14 cellular contexts compared by ENCODE assay signal in the genomic region with DNA sequence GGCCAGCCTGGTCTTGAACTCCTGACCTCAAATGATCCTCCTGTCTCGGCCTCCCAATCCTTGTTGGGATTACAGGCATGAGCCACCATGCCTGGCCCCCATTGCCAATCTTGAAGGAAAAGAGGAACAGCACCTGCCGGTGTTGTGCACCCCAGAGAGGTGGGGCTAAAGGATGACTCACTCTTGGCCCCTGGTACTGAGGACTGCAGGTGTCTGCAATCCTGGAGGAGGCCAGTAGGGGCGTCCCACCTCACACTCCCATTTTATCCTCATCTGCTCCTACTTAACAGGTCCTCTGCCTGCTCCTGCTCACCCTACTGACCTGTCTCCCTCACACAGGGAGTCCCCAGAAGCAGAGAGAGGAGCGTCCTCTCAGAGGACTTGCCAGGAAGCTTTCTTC.
DNase-seq lines count a peak whose midpoint lies in the region; ATAC-seq, FAIRE-seq and TF ChIP-seq lines count a peak whose summit lies in the region.
"Had no signal": no experiment of that assay in that cellular context is flagged by ENCODE, and none has a peak within 500 bp of the region (broad histone marks: within the 10 kb centered on the region; RNA-seq: fewer than 3 reads in every experiment).

No MANE protein-coding gene starts in this region.

- no peaks in the 10 kb centered on the region for H3K9me3 ChIP-seq in A549
- H3K9me3 ChIP-seq: thoracic aorta had no signal

- CTCF ChIA-PET in A549 (lab: Yijun Ruan, JAX), result interaction anchor here (0.6 to 1.5 kb wide), 3 partner anchors 11 to 18 kb away, joined by 3 to 4 read pairs (median 3); no protein-coding TSS in a partner anchor

- H3K4me3 ChIP-seq in A549 (no peak overlapping the region), lower leg skin (ENCODE audit: low read depth, poor library complexity, severe bottlenecking) (no peak overlapping the region)
- H3K4me3 ChIP-seq: thoracic aorta had no signal

- peaks cover 10% of the 10 kb centered on the region; the same call in 2 of the 3 replicates for H3K4me1 ChIP-seq in A549

- no peak for TF ChIP-seq EP300 in A549 (IDR thresholded peaks at IDR 0.05)

- no peak overlapping the region for H3K27ac ChIP-seq in A549
- H3K27ac ChIP-seq: thoracic aorta had no signal

- 42% methylated on average over 4 of the region's 4 CpGs for WGBS in A549 (ENCODE audit: missing lambda C conversion rate)
- WGBS in lower leg skin, 2 donors, result 62 to 76% methylated on average over 4 of the region's 4 CpGs

- no peak for TF ChIP-seq RAD21 in A549 (conservative IDR thresholded peaks at IDR 0.05 in 1 of 2, IDR thresholded peaks at IDR 0.05 in 1 of 2)

- FAIRE-seq in A549 (lab: Jason Lieb, UNC), result no peak
- no peak for FAIRE-seq in HTR-8/SVneo (lab: Jason Lieb, UNC)

- TF ChIP-seq POLR2A in A549 (IDR thresholded peaks at IDR 0.05; ENCODE audit: low read length) (no peak), erythroblast (IDR thresholded peaks at IDR 0.05; ENCODE audit: low read length) (no peak), lower leg skin (IDR thresholded peaks at IDR 0.05) (no peak)

- TF ChIP-seq CTCF in A549 (IDR thresholded peaks at IDR 0.05) (no peak), GM12874 (IDR thresholded peaks at IDR 0.05; ENCODE audit: insufficient read depth, low read depth, low read length) (peak; percentile 56), lower leg skin (IDR thresholded peaks at IDR 0.05) (no peak)

- DNase-seq in A549 (ENCODE audit: low read depth in 1 of 2, low spot score in 1 of 2), result peak in 1 of 2 experiments; percentile 27
- DNase-seq in NCI-H69 (lab: John Stamatoyannopoulos, UW), result peak; percentile 73
- peak; percentile 7 to 29 for DNase-seq in erythroblast (lab: John Stamatoyannopoulos, UW)
- DNase-seq in lower leg skin (ENCODE audit: low spot score in 2 of 2), result no peak
- DNase-seq in HTR-8/SVneo (ENCODE audit: insufficient read length, low spot score), result no peak
- no peak for DNase-seq in stimulated activated naive CD4-positive, alpha-beta T cell (lab: John Stamatoyannopoulos, UW)
- DNase-seq: CD8-positive, alpha-beta memory T cell; dermis blood vessel endothelial cell; Kasumi-1; stimulated activated CD4-positive, alpha-beta T cell treated with anti-CD3 and anti-CD28 coated beads, Interleukin-2, amount 100 ng/mL, for 48 hours; T1000 had no signal

- no peak overlapping the region for H3K4me2 ChIP-seq in A549

- POLR2A ChIA-PET in A549 (lab: Yijun Ruan, JAX), result no interaction called here

- intact Hi-C loops in lower leg skin (cut with DNase I; ENCODE audit: low total_unique reads), result no loop called here

- ATAC-seq in A549 (peak in 1 of 2 experiments; percentile 76; a peak in 4 of 6 replicates), GM21576 (IDR thresholded peaks at IDR 0.05; ENCODE audit: unreplicated experiment) (no peak)

TF ChIP-seq in A549, 52 proteins besides CTCF, POLR2A, EP300 and RAD21:
- TF ChIP-seq TFCP2L1 (CRISPR knock-in tag; IDR thresholded peaks at IDR 0.05), result no peak
- TF ChIP-seq FOSL2 (IDR thresholded peaks at IDR 0.05), result no peak
- peak; percentile 53 for TF ChIP-seq FOSL2 (CRISPR knock-in tag; IDR thresholded peaks at IDR 0.05)

Comparison
In these comparisons a context has a peak if more than half of its experiments do, and no peak if none do; other contexts are left out.
1. DNase-seq: peak in NCI-H69 (single experiment) and erythroblast (2 of 2); none in lower leg skin (0 of 2), HTR-8/SVneo (single experiment) and stimulated activated naive CD4-positive, alpha-beta T cell (0 of 6).